Comparison of ENCODE assay signal across 20 cellular contexts in genomic region chr21:43023175-43023574, GRCh38. TPM values are rescaled to one million over a fixed set of nuclear protein-coding genes. Genes with fewer than 3 reads are reported as not detected.
"Had no signal": no experiment of that assay in that cellular context is flagged by ENCODE, and none has a peak within 500 bp of the region (broad histone marks: within the 10 kb centered on the region; RNA-seq: fewer than 3 reads in every experiment).

No MANE protein-coding gene starts in this region.

- H3K36me3 Mint-ChIP-seq: natural killer cell had no signal

- H3K4me1 ChIP-seq: lower lobe of right lung, pancreas, sigmoid colon had no signal

- H3K27me3 ChIP-seq: pancreas, sigmoid colon had no signal

- H3K4me1 Mint-ChIP-seq: endodermal cell, natural killer cell had no signal

- H3K9me3 ChIP-seq: lower lobe of right lung, pancreas, sigmoid colon had no signal

- H3K27ac Mint-ChIP-seq: dendritic cell treated with granulocyte-macrophage colony-stimulating factor and Interleukin-4, amounts not matched to agents 40 ng/mL and 50 ng/mL, for 4 days; endodermal cell; immature natural killer cell; natural killer cell; progenitor cell of endocrine pancreas; stimulated activated naive B cell treated with anti-CD40 and anti-IgM and Interleukin-4, amounts not matched to agents 10 μg/mL and 1 μg/mL and 100 μg/mL, for 72 hours; stimulated activated naive CD8-positive, alpha-beta T cell treated with anti-CD3 and anti-CD28 coated beads, Interleukin-15, Interleukin-2, amounts not matched to agents 100 ng/mL and 50 ng/mL, for 24 hours had no signal

- H3K4me3 ChIP-seq: lower lobe of right lung, pancreas, sigmoid colon had no signal

- DNase-seq: central memory CD4-positive, alpha-beta T cell; effector CD8-positive, alpha-beta T cell; endodermal cell; hypothalamus; immature natural killer cell; left ventricle myocardium superior; lower lobe of right lung; natural killer cell; pancreas; right cardiac atrium; sigmoid colon; stimulated activated CD4-positive, alpha-beta T cell treated with anti-CD3 and anti-CD28 coated beads, Interleukin-4, amount 100 ng/mL, for 4 hours; stimulated activated naive B cell treated with anti-CD40 and anti-IgM and Interleukin-4, amounts not matched to agents 10 μg/mL and 1 μg/mL and 100 μg/mL, for 72 hours; trophoblast cell had no signal

- H3K4me3 Mint-ChIP-seq: dendritic cell treated with granulocyte-macrophage colony-stimulating factor and Interleukin-4, amounts not matched to agents 40 ng/mL and 50 ng/mL, for 4 days; endodermal cell; immature natural killer cell; natural killer cell; stimulated activated naive B cell treated with anti-CD40 and anti-IgM and Interleukin-4, amounts not matched to agents 10 μg/mL and 1 μg/mL and 100 μg/mL, for 72 hours; stimulated activated naive CD8-positive, alpha-beta T cell treated with anti-CD3 and anti-CD28 coated beads, Interleukin-15, Interleukin-2, amounts not matched to agents 100 ng/mL and 50 ng/mL, for 24 hours had no signal

- ATAC-seq: esophagus mucosa; left ventricle myocardium superior; lower lobe of right lung; natural killer cell; pancreas; right cardiac atrium; stimulated activated naive B cell treated with anti-CD40 and anti-IgM and Interleukin-4, amounts not matched to agents 10 μg/mL and 1 μg/mL and 100 μg/mL, for 72 hours had no signal

- H3K27me3 Mint-ChIP-seq: dendritic cell treated with granulocyte-macrophage colony-stimulating factor and Interleukin-4, amounts not matched to agents 40 ng/mL and 50 ng/mL, for 4 days; progenitor cell of endocrine pancreas; stimulated activated naive B cell treated with anti-CD40 and anti-IgM and Interleukin-4, amounts not matched to agents 10 μg/mL and 1 μg/mL and 100 μg/mL, for 72 hours; stimulated activated naive CD8-positive, alpha-beta T cell treated with anti-CD3 and anti-CD28 coated beads, Interleukin-15, Interleukin-2, amounts not matched to agents 100 ng/mL and 50 ng/mL, for 24 hours had no signal

- H3K27ac ChIP-seq: epithelial cell of prostate, lower lobe of right lung, pancreas, sigmoid colon had no signal

- H3K9me3 Mint-ChIP-seq: dendritic cell treated with granulocyte-macrophage colony-stimulating factor and Interleukin-4, amounts not matched to agents 40 ng/mL and 50 ng/mL, for 4 days; endodermal cell; immature natural killer cell; natural killer cell; stimulated activated naive B cell treated with anti-CD40 and anti-IgM and Interleukin-4, amounts not matched to agents 10 μg/mL and 1 μg/mL and 100 μg/mL, for 72 hours; stimulated activated naive CD8-positive, alpha-beta T cell treated with anti-CD3 and anti-CD28 coated beads, Interleukin-15, Interleukin-2, amounts not matched to agents 100 ng/mL and 50 ng/mL, for 24 hours had no signal

RNA-seq across cellular contexts. Expression of gene CBS, which starts 52.5 kb away (rescaled TPM):
- total RNA-seq: mononuclear cell had no signal
- polyA plus RNA-seq: immature natural killer cell had no signal
